20 cellular contexts compared by ENCODE assay signal in the genomic region with DNA sequence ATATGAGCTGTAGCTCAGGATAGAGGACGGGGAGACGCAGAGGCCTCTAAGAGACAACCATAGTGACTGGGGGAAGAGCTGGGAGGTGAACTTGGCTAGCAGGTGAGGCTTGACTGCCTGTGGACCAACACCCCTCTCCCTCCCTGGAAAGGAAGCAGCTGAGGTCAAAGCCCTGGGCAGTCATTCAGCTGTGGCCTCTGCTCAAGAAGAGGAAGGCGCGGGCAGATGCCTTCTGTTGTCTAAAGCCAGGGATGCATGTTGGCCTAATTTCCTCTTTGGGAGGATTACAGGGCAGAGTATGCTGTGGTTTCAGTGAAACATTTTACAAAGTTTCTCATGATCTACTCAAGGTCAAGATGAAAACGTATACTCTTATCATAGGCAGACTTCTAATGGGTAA.
DNase-seq lines count a peak whose midpoint lies in the region; ATAC-seq lines count a peak whose summit lies in the region.
"Had no signal": no experiment of that assay in that cellular context is flagged by ENCODE, and none has a peak within 500 bp of the region (broad histone marks: within the 10 kb centered on the region; RNA-seq: fewer than 3 reads in every experiment).

No MANE protein-coding gene starts in this region.

- intact Hi-C loops in sciatic nerve (cut with DNase I): no loop called here

- peak; percentile 73 for DNase-seq in Caki2 (ENCODE audit: low read depth)
- peak; percentile 55 to 73 for DNase-seq in SJCRH30
- DNase-seq in kidney tubule cell (ENCODE audit: low spot score): peak; percentile 64
- DNase-seq in sciatic nerve (ENCODE audit: low spot score): no peak
- no peak for DNase-seq in NCI-H526 treated with DMSO at 0.1 percent for 48 hours (lab: John Stamatoyannopoulos, UW)
- no peak for DNase-seq in T-helper 17 cell
- no peak for DNase-seq in NCI-H82 treated with DMSO at 0.1 percent for 48 hours (lab: John Stamatoyannopoulos, UW; ENCODE audit: unreplicated experiment)
- no peak for DNase-seq in NCI-H1417 (lab: John Stamatoyannopoulos, UW)
- DNase-seq: activated CD8-positive, alpha-beta memory T cell treated with anti-CD3 and anti-CD28 coated beads, Interleukin-2, amount 50 U/mL, for 48 hours; activated effector memory CD4-positive, alpha-beta T cell treated with Interleukin-2 at 50 U/mL for 16 hours; Caco-2; effector CD4-positive, alpha-beta T cell; KBM-7; NCI-H2081; RPMI8226; stimulated activated CD4-positive, alpha-beta T cell treated with anti-CD3 and anti-CD28 coated beads, Interleukin-15, amount 100 ng/mL, for 24 hours had no signal

- no peaks in the 10 kb centered on the region for H3K36me3 Mint-ChIP-seq in T-helper 17 cell (ENCODE audit: low read depth)

- H3K36me3 ChIP-seq in SJCRH30: no peaks in the 10 kb centered on the region
- H3K36me3 ChIP-seq: adrenal gland, cardiac muscle cell, heart left ventricle had no signal

- no peak overlapping the region for H3K27ac Mint-ChIP-seq in T-helper 17 cell
- H3K27ac Mint-ChIP-seq: progenitor cell of endocrine pancreas had no signal

- H3K27ac ChIP-seq in SJCRH30: no peak overlapping the region; the same call in 1 of the 2 replicates
- H3K27ac ChIP-seq: adrenal gland, cardiac muscle cell, heart left ventricle had no signal

- in situ Hi-C loops in Caki2 (cut with HindIII; ENCODE audit: low pct_unique_long_range_greater_than_20kb, low sequenced_read_pairs): no loop called here

- no peaks in the 10 kb centered on the region for H3K9me3 ChIP-seq in SJCRH30 (replicated peaks)
- no peaks in the 10 kb centered on the region for H3K9me3 ChIP-seq in T-helper 17 cell (ENCODE audit: control insufficient read depth, low read length, poor library complexity, severe bottlenecking)
- H3K9me3 ChIP-seq: Caco-2 had no signal

- no peak overlapping the region for H3K4me3 Mint-ChIP-seq in T-helper 17 cell

- H3K27me3 ChIP-seq in SJCRH30: no peaks in the 10 kb centered on the region
- H3K27me3 ChIP-seq: adrenal gland, cardiac muscle cell, heart left ventricle had no signal

- H3K4me1 Mint-ChIP-seq in T-helper 17 cell: peaks cover 2% of the 10 kb centered on the region

- no peaks in the 10 kb centered on the region for H3K27me3 Mint-ChIP-seq in T-helper 17 cell

- peaks cover 28% of the 10 kb centered on the region for H3K4me1 ChIP-seq in SJCRH30
- H3K4me1 ChIP-seq: adrenal gland, Caco-2 had no signal

- ATAC-seq in sciatic nerve (peak; percentile 42), T-helper 17 cell (no peak)

- H3K4me3 ChIP-seq in SJCRH30: no peak overlapping the region
- H3K4me3 ChIP-seq: adrenal gland, cardiac muscle cell, heart left ventricle had no signal

Comparison
In these comparisons a context has a peak if more than half of its experiments do, and no peak if none do; other contexts are left out.
1. DNase-seq: peak in Caki2 (single experiment), SJCRH30 (2 of 2) and kidney tubule cell (single experiment); none in sciatic nerve (single experiment), NCI-H526 treated with DMSO at 0.1 percent for 48 hours (single experiment), T-helper 17 cell (0 of 3), NCI-H82 treated with DMSO at 0.1 percent for 48 hours (single experiment) and NCI-H1417 (0 of 3).